ENCODE assay signal across 1 cellular context in genomic region chr2:9103663-9104277, GRCh38.
TF ChIP-seq lines count a peak whose summit lies in the region.

No MANE protein-coding gene starts in this region.

TF ChIP-seq in HCT116, 20 proteins besides CTCF, POLR2A, EP300 and RAD21 (continued from another document):
- TF ChIP-seq, protein P1, sequence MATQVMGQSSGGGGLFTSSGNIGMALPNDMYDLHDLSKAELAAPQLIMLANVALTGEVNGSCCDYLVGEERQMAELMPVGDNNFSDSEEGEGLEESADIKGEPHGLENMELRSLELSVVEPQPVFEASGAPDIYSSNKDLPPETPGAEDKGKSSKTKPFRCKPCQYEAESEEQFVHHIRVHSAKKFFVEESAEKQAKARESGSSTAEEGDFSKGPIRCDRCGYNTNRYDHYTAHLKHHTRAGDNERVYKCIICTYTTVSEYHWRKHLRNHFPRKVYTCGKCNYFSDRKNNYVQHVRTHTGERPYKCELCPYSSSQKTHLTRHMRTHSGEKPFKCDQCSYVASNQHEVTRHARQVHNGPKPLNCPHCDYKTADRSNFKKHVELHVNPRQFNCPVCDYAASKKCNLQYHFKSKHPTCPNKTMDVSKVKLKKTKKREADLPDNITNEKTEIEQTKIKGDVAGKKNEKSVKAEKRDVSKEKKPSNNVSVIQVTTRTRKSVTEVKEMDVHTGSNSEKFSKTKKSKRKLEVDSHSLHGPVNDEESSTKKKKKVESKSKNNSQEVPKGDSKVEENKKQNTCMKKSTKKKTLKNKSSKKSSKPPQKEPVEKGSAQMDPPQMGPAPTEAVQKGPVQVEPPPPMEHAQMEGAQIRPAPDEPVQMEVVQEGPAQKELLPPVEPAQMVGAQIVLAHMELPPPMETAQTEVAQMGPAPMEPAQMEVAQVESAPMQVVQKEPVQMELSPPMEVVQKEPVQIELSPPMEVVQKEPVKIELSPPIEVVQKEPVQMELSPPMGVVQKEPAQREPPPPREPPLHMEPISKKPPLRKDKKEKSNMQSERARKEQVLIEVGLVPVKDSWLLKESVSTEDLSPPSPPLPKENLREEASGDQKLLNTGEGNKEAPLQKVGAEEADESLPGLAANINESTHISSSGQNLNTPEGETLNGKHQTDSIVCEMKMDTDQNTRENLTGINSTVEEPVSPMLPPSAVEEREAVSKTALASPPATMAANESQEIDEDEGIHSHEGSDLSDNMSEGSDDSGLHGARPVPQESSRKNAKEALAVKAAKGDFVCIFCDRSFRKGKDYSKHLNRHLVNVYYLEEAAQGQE (IDR thresholded peaks at IDR 0.05; ENCODE audit: low read depth): no peak
- TF ChIP-seq FOSL1 (IDR thresholded peaks at IDR 0.05; ENCODE audit: low read depth) (no peak), JUND (IDR thresholded peaks at IDR 0.05) (no peak), CEBPB (IDR thresholded peaks at IDR 0.05; ENCODE audit: low read depth) (no peak; the same call in 1 of the 2 replicates), CBX3 (IDR thresholded peaks at IDR 0.05; ENCODE audit: low read depth) (no peak), ELF1 (IDR thresholded peaks at IDR 0.05; ENCODE audit: borderline replicate concordance, low read depth) (no peak), EZH2 (IDR thresholded peaks at IDR 0.05) (no peak), ZFX (IDR thresholded peaks at IDR 0.05) (no peak), TCF7L2 (IDR thresholded peaks at IDR 0.05; ENCODE audit: borderline replicate concordance, extremely low read depth, insufficient read depth, insufficient read length) (no peak), ZBTB33 (IDR thresholded peaks at IDR 0.05; ENCODE audit: extremely low read depth, insufficient replicate concordance, low read length) (no peak), SP1 (IDR thresholded peaks at IDR 0.05; ENCODE audit: low read depth) (no peak), YY1 (IDR thresholded peaks at IDR 0.05; ENCODE audit: extremely low read depth, insufficient replicate concordance, low read depth, low read length) (no peak), MAX (IDR thresholded peaks at IDR 0.05) (no peak)
